In the genomic region with DNA sequence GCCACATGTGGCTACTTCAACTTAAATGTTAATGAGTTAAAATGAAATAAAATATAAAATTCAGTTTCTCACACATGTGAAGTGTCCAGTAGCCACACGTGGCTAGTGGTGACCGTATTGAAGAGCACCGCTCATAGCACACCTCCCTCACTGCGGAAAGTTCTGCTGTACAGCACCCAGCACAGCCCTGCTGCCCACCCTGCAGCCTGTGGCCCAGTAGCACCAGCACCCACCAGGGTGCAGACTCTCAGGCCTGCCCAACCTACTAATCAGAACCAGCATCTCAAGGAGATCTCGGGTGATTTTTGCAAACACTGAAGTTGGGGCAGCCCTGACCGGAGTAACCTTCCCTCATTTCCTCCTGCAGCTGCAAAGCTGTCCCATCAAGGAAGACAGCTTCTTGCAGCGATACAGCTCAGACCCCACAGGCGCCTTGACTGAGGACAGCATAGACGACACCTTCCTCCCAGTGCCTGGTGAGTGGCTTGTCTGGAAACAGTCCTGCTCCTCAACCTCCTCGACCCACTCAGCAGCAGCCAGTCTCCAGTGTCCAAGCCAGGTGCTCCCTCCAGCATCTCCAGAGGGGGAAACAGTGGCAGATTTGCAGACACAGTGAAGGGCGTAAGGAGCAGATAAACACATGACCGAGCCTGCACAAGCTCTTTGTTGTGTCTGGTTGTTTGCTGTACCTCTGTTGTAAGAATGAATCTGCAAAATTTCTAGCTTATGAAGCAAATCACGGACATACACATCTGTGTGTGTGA, we compare ENCODE assay signal across 22 cellular contexts.
DNase-seq lines count a peak whose midpoint lies in the region; ATAC-seq, FAIRE-seq and TF ChIP-seq lines count a peak whose summit lies in the region.
"Had no signal": no experiment of that assay in that cellular context is flagged by ENCODE, and none has a peak within 500 bp of the region (broad histone marks: within the 10 kb centered on the region; RNA-seq: fewer than 3 reads in every experiment).

No MANE protein-coding gene starts in this region.

- no peaks in the 10 kb centered on the region for H4K20me1 ChIP-seq in GM12878 (ENCODE audit: control insufficient read depth, insufficient read depth)

- H3K18ac ChIP-seq in mesenchymal stem cell (ENCODE audit: low read depth in 1 of 2, low read length in 2 of 2): no peak overlapping the region

- no peaks in the 10 kb centered on the region for H3K36me3 ChIP-seq in GM12878 (ENCODE audit: control insufficient read depth in 2 of 2, insufficient read depth in 2 of 2, low read length in 1 of 2)
- peaks cover 54 to 92% of the 10 kb centered on the region in 2 experiments for H3K36me3 ChIP-seq in mesenchymal stem cell (ENCODE audit: control insufficient read depth in 1 of 2, insufficient read depth in 2 of 2, low read depth in 1 of 2, low read length in 2 of 2)
- H3K36me3 ChIP-seq in vagina: peaks cover 0 to 74% of the 10 kb centered on the region in 2 donors
- H3K36me3 ChIP-seq in upper lobe of left lung: peaks cover 41 to 88% (median 63%) of the 10 kb centered on the region in 4 donors
- H3K36me3 ChIP-seq: HAP-1 had no signal

- TF ChIP-seq RAD21 in GM12878 (IDR thresholded peaks at IDR 0.05; ENCODE audit: insufficient read depth, low read depth, low read length): no peak

- FAIRE-seq in GM12878 (lab: Jason Lieb, UNC) (no peak), HTR-8/SVneo (lab: Jason Lieb, UNC) (no peak)
- FAIRE-seq: A204.1 had no signal

- peak overlapping the region in 1 of 2 experiments; percentile 7 for H2BK12ac ChIP-seq in mesenchymal stem cell (ENCODE audit: low read length in 2 of 2)

- no peak for TF ChIP-seq CTCF in GM12878 (IDR thresholded peaks at IDR 0.05 in 2 of 3, conservative IDR thresholded peaks at IDR 0.05 in 1 of 3; ENCODE audit: control insufficient read depth in 2 of 3, extremely low read depth in 1 of 3, insufficient read depth in 1 of 3, low read depth in 3 of 3, low read length in 3 of 3)
- TF ChIP-seq CTCF in vagina (IDR thresholded peaks at IDR 0.05): no peak
- no peak for TF ChIP-seq CTCF in upper lobe of left lung (IDR thresholded peaks at IDR 0.05)

- no peak overlapping the region for H4K8ac ChIP-seq in mesenchymal stem cell (ENCODE audit: low read length)

- H3K9ac ChIP-seq in GM12878 (ENCODE audit: control insufficient read depth, insufficient read depth, low read length) (no peak overlapping the region), mesenchymal stem cell (ENCODE audit: low read length) (no peak overlapping the region)

- no peak for TF ChIP-seq POLR2A in GM12878 (IDR thresholded peaks at IDR 0.05; ENCODE audit: low read depth, low read length)
- no peak for TF ChIP-seq POLR2A in vagina (IDR thresholded peaks at IDR 0.05)
- TF ChIP-seq POLR2A in upper lobe of left lung (IDR thresholded peaks at IDR 0.05): no peak

- peak; percentile 39 for DNase-seq in activated CD8-positive, alpha-beta memory T cell treated with anti-CD3 and anti-CD28 coated beads, Interleukin-2, amount 10 ng/mL, durations not matched to agents 7 days and 5 days
- DNase-seq in activated CD8-positive, alpha-beta memory T cell treated with anti-CD3 and anti-CD28 coated beads, Interleukin-2, amount 50 U/mL, for 4 hours: no peak
- no peak for DNase-seq in GM12878 (ENCODE audit: low read depth, low spot score)
- DNase-seq in mesenchymal stem cell: no peak
- DNase-seq in vagina (ENCODE audit: extremely low spot score in 2 of 2): peak; percentile 61 to 84
- DNase-seq in upper lobe of left lung: no peak
- DNase-seq in HTR-8/SVneo (ENCODE audit: insufficient read length, low spot score): no peak
- DNase-seq: BE2C, DMS79, NCI-H1105, NCI-H146, NCI-H2029 treated with DMSO at 0.1 percent for 48 hours, NCI-H226, NCI-H510A treated with DMSO at 0.1 percent for 48 hours, NCI-H82, RPMI8226, SIG-M5 had no signal

- no peak overlapping the region for H2AK5ac ChIP-seq in mesenchymal stem cell (ENCODE audit: low read length, severe bottlenecking)

- no peak overlapping the region for H2BK120ac ChIP-seq in mesenchymal stem cell (ENCODE audit: low read depth, low read length)

- no peak overlapping the region for H2AFZ ChIP-seq in GM12878 (ENCODE audit: control insufficient read depth, low read depth, low read length)
- H2AFZ ChIP-seq in mesenchymal stem cell (ENCODE audit: low read depth, low read length): no peak overlapping the region

- CTCF ChIA-PET in activated CD8-positive, alpha-beta memory T cell treated with anti-CD3 and anti-CD28 coated beads, Interleukin-2, amount 10 ng/mL, durations not matched to agents 7 days and 5 days (lab: Charles Lee): interaction anchor here (1.1 kb wide), 1 partner anchor 53 kb away, joined by 3 read pairs; no protein-coding TSS in a partner anchor
- CTCF ChIA-PET in GM12878 (lab: Yijun Ruan, JAX): no interaction called here

- ATAC-seq in activated CD8-positive, alpha-beta memory T cell treated with anti-CD3 and anti-CD28 coated beads, Interleukin-2, amount 10 ng/mL, durations not matched to agents 7 days and 5 days: no peak
- ATAC-seq in GM12878: peak; percentile 21; the same call in 2 of the 3 replicates
- no peak for ATAC-seq in upper lobe of left lung (ENCODE audit: low FRiP score in 2 of 2)
- ATAC-seq in HG03571 (IDR thresholded peaks at IDR 0.05; ENCODE audit: unreplicated experiment): no peak
- ATAC-seq: SK-N-SH treated with all-trans-retinoic acid at 6 μM for 48 hours had no signal

- H3K27me3 Mint-ChIP-seq in activated CD8-positive, alpha-beta memory T cell treated with anti-CD3 and anti-CD28 coated beads, Interleukin-2, amount 10 ng/mL, durations not matched to agents 7 days and 5 days: peaks cover under 1% of the 10 kb centered on the region

- H2BK5ac ChIP-seq in mesenchymal stem cell (ENCODE audit: low read depth, low read length, poor library complexity, severe bottlenecking): no peak overlapping the region

- no peak overlapping the region for H4K91ac ChIP-seq in mesenchymal stem cell (ENCODE audit: low read length)

- no peak overlapping the region for H3K4me3 Mint-ChIP-seq in activated CD8-positive, alpha-beta memory T cell treated with anti-CD3 and anti-CD28 coated beads, Interleukin-2, amount 10 ng/mL, durations not matched to agents 7 days and 5 days
- H3K4me3 Mint-ChIP-seq: IgD-negative memory B cell had no signal

- no peak overlapping the region for H3K4ac ChIP-seq in mesenchymal stem cell (ENCODE audit: low read depth in 1 of 2, low read length in 2 of 2)

- RAD21 ChIA-PET in GM12878 (lab: Charles Lee; ENCODE audit: unreplicated experiment): no interaction called here

- intact Hi-C loops in GM12878 (cut with micrococcal nuclease; ENCODE audit: unreplicated experiment): no loop called here
- intact Hi-C loops in vagina (cut with DNase I): no loop called here

- H3K36me3 Mint-ChIP-seq in activated CD8-positive, alpha-beta memory T cell treated with anti-CD3 and anti-CD28 coated beads, Interleukin-2, amount 10 ng/mL, durations not matched to agents 7 days and 5 days: no peaks in the 10 kb centered on the region
- H3K36me3 Mint-ChIP-seq: IgD-negative memory B cell had no signal

- H3K27ac ChIP-seq in GM12878 (ENCODE audit: control insufficient read depth, insufficient read depth) (no peak overlapping the region), mesenchymal stem cell (ENCODE audit: low read length, poor library complexity, severe bottlenecking) (no peak overlapping the region), vagina (no peak overlapping the region), upper lobe of left lung (no peak overlapping the region)

- POLR2A ChIA-PET in GM12878 (lab: Charles Lee): no interaction called here

- H3K79me1 ChIP-seq in mesenchymal stem cell (replicated peaks; ENCODE audit: low read length, poor library complexity, severe bottlenecking): peaks cover 3% of the 10 kb centered on the region

- no peaks in the 10 kb centered on the region for H3K9me3 Mint-ChIP-seq in activated CD8-positive, alpha-beta memory T cell treated with anti-CD3 and anti-CD28 coated beads, Interleukin-2, amount 10 ng/mL, durations not matched to agents 7 days and 5 days (ENCODE audit: low read depth)
- H3K9me3 Mint-ChIP-seq: IgD-negative memory B cell had no signal

- SMC1A ChIA-PET in GM12878 (lab: Charles Lee; ENCODE audit: uncharacterized antibody, unreplicated experiment): no interaction called here

- peak overlapping the region; percentile 21 for H2BK15ac ChIP-seq in mesenchymal stem cell (ENCODE audit: low read depth, poor library complexity, severe bottlenecking)

- H3K4me1 Mint-ChIP-seq in activated CD8-positive, alpha-beta memory T cell treated with anti-CD3 and anti-CD28 coated beads, Interleukin-2, amount 10 ng/mL, durations not matched to agents 7 days and 5 days: peaks cover 4% of the 10 kb centered on the region
- H3K4me1 Mint-ChIP-seq: IgD-negative memory B cell had no signal

- H3K27ac Mint-ChIP-seq in activated CD8-positive, alpha-beta memory T cell treated with anti-CD3 and anti-CD28 coated beads, Interleukin-2, amount 10 ng/mL, durations not matched to agents 7 days and 5 days: no peak overlapping the region
- H3K27ac Mint-ChIP-seq: IgD-negative memory B cell had no signal

- in situ Hi-C loops in GM12878 (cut with MboI): no loop called here

- H3K9me3 ChIP-seq in GM12878 (replicated peaks; ENCODE audit: control insufficient read depth, insufficient read depth, low read length) (no peaks in the 10 kb centered on the region), mesenchymal stem cell (ENCODE audit: control insufficient read depth, low read length) (no peaks in the 10 kb centered on the region), vagina (no peaks in the 10 kb centered on the region), upper lobe of left lung (no peaks in the 10 kb centered on the region)
- H3K9me3 ChIP-seq: BE2C, HAP-1 had no signal

- no peaks in the 10 kb centered on the region for H3K4me1 ChIP-seq in GM12878 (ENCODE audit: control insufficient read depth, insufficient read depth, low read length)
- peaks cover 3% of the 10 kb centered on the region for H3K4me1 ChIP-seq in mesenchymal stem cell (ENCODE audit: control insufficient read depth, insufficient read depth, low read depth, low read length)
- no peaks in the 10 kb centered on the region for H3K4me1 ChIP-seq in vagina
- H3K4me1 ChIP-seq in upper lobe of left lung: no peaks in the 10 kb centered on the region
- H3K4me1 ChIP-seq: BE2C, HAP-1 had no signal

- no peak overlapping the region for H3K23ac ChIP-seq in mesenchymal stem cell (ENCODE audit: low read length in 2 of 2)

- 53% methylated on average over 13 of the region's 13 CpGs for WGBS in GM12878 (ENCODE audit: insufficient coverage, insufficient replicate concordance, low lambda C conversion rate, missing lambda C conversion rate)
- WGBS in mesenchymal stem cell: 92% methylated on average over 13 of the region's 13 CpGs
- WGBS in upper lobe of left lung, 2 donors: 90 to 92% methylated on average over 10 to 12 of the region's 13 CpGs

- H3K27me3 ChIP-seq in GM12878 (replicated peaks in 1 of 2; ENCODE audit: control insufficient read depth in 2 of 2, insufficient read depth in 2 of 2, low read length in 1 of 2) (no peaks in the 10 kb centered on the region), mesenchymal stem cell (ENCODE audit: control insufficient read depth in 1 of 2, insufficient read depth in 1 of 2, low read length in 2 of 2) (no peaks in the 10 kb centered on the region), vagina (no peaks in the 10 kb centered on the region), upper lobe of left lung (no peaks in the 10 kb centered on the region)
- H3K27me3 ChIP-seq: BE2C had no signal

- H3K14ac ChIP-seq in mesenchymal stem cell (ENCODE audit: low read length in 2 of 2): no peak overlapping the region

- TF ChIP-seq EP300 in GM12878 (IDR thresholded peaks at IDR 0.05; ENCODE audit: borderline replicate concordance in 1 of 2, control insufficient read depth in 1 of 2, low read depth in 2 of 2, low read length in 2 of 2) (no peak), upper lobe of left lung (IDR thresholded peaks at IDR 0.05) (no peak)

- no peak overlapping the region for H3K4me3 ChIP-seq in GM12878
- H3K4me3 ChIP-seq in mesenchymal stem cell (ENCODE audit: insufficient read depth in 1 of 2, low read depth in 1 of 2, low read length in 2 of 2): no peak overlapping the region
- no peak overlapping the region for H3K4me3 ChIP-seq in vagina
- H3K4me3 ChIP-seq in upper lobe of left lung: no peak overlapping the region
- H3K4me3 ChIP-seq: HAP-1 had no signal

- H3K79me2 ChIP-seq in GM12878 (ENCODE audit: control insufficient read depth, insufficient read depth, low read length): no peaks in the 10 kb centered on the region

- H3K4me2 ChIP-seq in GM12878 (ENCODE audit: control insufficient read depth, insufficient read depth): no peak overlapping the region
- no peak overlapping the region for H3K4me2 ChIP-seq in mesenchymal stem cell (ENCODE audit: low read length, poor library complexity, severe bottlenecking)

- no TSS peak for BruUV-seq in GM12878 (replicated peaks; lab: Mats Ljungman, UMichigan)

Comparison
In these comparisons a context has a peak if more than half of its experiments do, and no peak if none do; other contexts are left out.
1. DNase-seq: peak in activated CD8-positive, alpha-beta memory T cell treated with anti-CD3 and anti-CD28 coated beads, Interleukin-2, amount 10 ng/mL, durations not matched to agents 7 days and 5 days (single experiment) and vagina (2 of 2); none in activated CD8-positive, alpha-beta memory T cell treated with anti-CD3 and anti-CD28 coated beads, Interleukin-2, amount 50 U/mL, for 4 hours (single experiment), GM12878 (single experiment), mesenchymal stem cell (single experiment), upper lobe of left lung (0 of 2) and HTR-8/SVneo (single experiment).